Comparison of ENCODE assay signal across 8 cellular contexts in genomic region chr2:237421542-237422047, GRCh38. TPM values are rescaled to one million over a fixed set of nuclear protein-coding genes. Genes with fewer than 3 reads are reported as not detected.
DNase-seq lines count a peak whose midpoint lies in the region; ATAC-seq, FAIRE-seq and TF ChIP-seq lines count a peak whose summit lies in the region.

No MANE protein-coding gene starts in this region.

- CTCF ChIA-PET in A549 (lab: Yijun Ruan, JAX) = interaction anchor here (0.6 to 6.7 kb wide), 54 partner anchors 8 to 336 kb away, joined by 3 to 97 read pairs (median 4); partner anchors contain the start of genes COL6A3, COPS8, MLPH and PRLH

- 0 out of 3 replicates have a peak overlapping the region, but pooled peaks have one; percentile 22 for H3K4me3 ChIP-seq in A549
- H3K4me3 ChIP-seq in choroid plexus epithelial cell (ENCODE audit: low read depth, low read length) = peak overlapping the region; percentile 34
- no peak overlapping the region for H3K4me3 ChIP-seq in liver (ENCODE audit: low read depth in 1 of 3, low read length in 3 of 3)

- DNase-seq in A549 (ENCODE audit: low read depth in 1 of 2, low spot score in 1 of 2) (peak; percentile 71 to 85), NCI-H226 (peak; percentile 59), choroid plexus epithelial cell (ENCODE audit: low read depth) (peak; percentile 92)
- DNase-seq in activated CD4-positive, alpha-beta T cell treated with anti-CD3 and anti-CD28 coated beads for 24 hours (ENCODE audit: low read depth in 2 of 2) = peak; percentile 71 to 80
- DNase-seq in stimulated activated CD4-positive, alpha-beta T cell treated with anti-CD3 and anti-CD28 coated beads, Interleukin-2, amount 100 ng/mL, for 48 hours = peak; percentile 82 to 86

- TF ChIP-seq CTCF in A549 (IDR thresholded peaks at IDR 0.05) (peak; percentile 85), choroid plexus epithelial cell (conservative IDR thresholded peaks at IDR 0.05; ENCODE audit: low read depth, low read length) (peak; percentile 93), liver (IDR thresholded peaks at IDR 0.05; ENCODE audit: low read depth, low read length, missing input control) (peak; percentile 58)

- H3K27ac ChIP-seq in A549 (peak overlapping the region; percentile 78 to 83), liver (ENCODE audit: low read depth in 1 of 2, low read length in 2 of 2) (no peak overlapping the region)

- no peak for FAIRE-seq in A549 (lab: Jason Lieb, UNC)

- H3K4me2 ChIP-seq in A549 = peak overlapping the region; percentile 80

- H3K27me3 ChIP-seq in liver (ENCODE audit: control insufficient read depth in 4 of 4, insufficient read depth in 4 of 4, low read length in 3 of 4) = peaks cover 0 to 3% (median 1%) of the 10 kb centered on the region in 4 donors

- no peak for TF ChIP-seq EP300 in A549 (IDR thresholded peaks at IDR 0.05)

- ATAC-seq in A549 (peak; percentile 92 to 98), GM19351 (IDR thresholded peaks at IDR 0.05; ENCODE audit: unreplicated experiment) (peak; percentile 81), HG03432 (IDR thresholded peaks at IDR 0.05; ENCODE audit: unreplicated experiment) (no peak)

- H3K4me1 ChIP-seq in A549 (peaks cover 9% of the 10 kb centered on the region), liver (ENCODE audit: control insufficient read depth in 4 of 4, insufficient read depth in 4 of 4, low read length in 3 of 4) (peaks cover 4 to 6% (median 5%) of the 10 kb centered on the region in 4 donors)

- H3K9me3 ChIP-seq in A549 (no peaks in the 10 kb centered on the region), liver (ENCODE audit: control insufficient read depth in 4 of 4, low read length in 3 of 4) (no peaks in the 10 kb centered on the region)

- POLR2A ChIA-PET in A549 (lab: Yijun Ruan, JAX) = interaction anchor here (0.5 to 0.8 kb wide), 2 partner anchors 54 to 162 kb away, joined by 4 read pairs; no protein-coding TSS in a partner anchor

- TF ChIP-seq RAD21 in A549 (conservative IDR thresholded peaks at IDR 0.05 in 1 of 2, IDR thresholded peaks at IDR 0.05 in 1 of 2) (peak; percentile 73 to 75), liver (IDR thresholded peaks at IDR 0.05) (peak; percentile 72 to 80)

- H3K9ac ChIP-seq in liver (ENCODE audit: low read depth in 1 of 2, low read length in 2 of 2) = no peak overlapping the region

- 11% methylated on average over 18 of the region's 20 CpGs for WGBS in A549 (ENCODE audit: missing lambda C conversion rate)
- 13% methylated on average over 20 of the region's 20 CpGs for WGBS in liver

- TF ChIP-seq POLR2A in A549 (IDR thresholded peaks at IDR 0.05; ENCODE audit: low read length) = no peak

- H3K36me3 ChIP-seq in liver (ENCODE audit: control insufficient read depth in 4 of 4, insufficient read depth in 3 of 4, low read depth in 1 of 4, low read length in 3 of 4) = no peaks in the 10 kb centered on the region

TF ChIP-seq in A549, 52 proteins besides CTCF, POLR2A, EP300 and RAD21:
- TF ChIP-seq BHLHE40 (IDR thresholded peaks at IDR 0.05; ENCODE audit: low read depth, low read length) (no peak), SMC3 (IDR thresholded peaks at IDR 0.05) (peak; percentile 87), ZSCAN20 (CRISPR knock-in tag; IDR thresholded peaks at IDR 0.05) (no peak), MAX (IDR thresholded peaks at IDR 0.05) (peak; percentile 85), E2F6 (IDR thresholded peaks at IDR 0.05; ENCODE audit: borderline replicate concordance, low read depth) (peak; percentile 54; the same call in 1 of the 2 replicates), JUN (IDR thresholded peaks at IDR 0.05) (no peak), GATA3 (IDR thresholded peaks at IDR 0.05; ENCODE audit: borderline replicate concordance) (peak; percentile 70)

TF ChIP-seq in liver, 16 proteins besides CTCF, POLR2A, EP300 and RAD21:
- TF ChIP-seq JUND (IDR thresholded peaks at IDR 0.05) (no peak), MAX (IDR thresholded peaks at IDR 0.05) (no peak), YY1 (IDR thresholded peaks at IDR 0.05) (no peak), NR2F2 (IDR thresholded peaks at IDR 0.05) (peak; percentile 38), SP1 (IDR thresholded peaks at IDR 0.05) (no peak), HNF4A (conservative IDR thresholded peaks at IDR 0.05) (peak in 1 of 2 donors; percentile 7), FOXA1 (IDR thresholded peaks at IDR 0.05) (no peak), HNF4G (IDR thresholded peaks at IDR 0.05) (no peak)

RNA-seq across cellular contexts. Expression of gene COL6A3, which starts 7.6 kb away (rescaled TPM):
- polyA plus RNA-seq in A549 (2011; rRNA removed) = 0.20 and 0.28 TPM in 2 replicates
- polyA plus RNA-seq in A549 (2012; cell fraction: cytosol; rRNA removed) = 0.03 and 0.05 TPM in 2 replicates
- 0.19 and 0.24 TPM in 2 replicates for polyA plus RNA-seq in A549 (2012; cell fraction: nucleus; rRNA removed)
- polyA plus RNA-seq in A549 (2017; fragmentation: RNase III; extraction: RNeasy Plus Mini Kit Qiagen cat#74134 plus additional on column Dnase treatment) = 0.04 to 0.16 TPM (median 0.10 TPM) in 3 replicates
- 0.37 and 0.97 TPM in 2 replicates for polyA minus RNA-seq in A549 (2011; rRNA and poly(A)+ RNA removed)
- 10 to 100 TPM; 24.9 to 28.7 TPM for total RNA-seq in liver
- 10 to 100 TPM in 1 of 2 donors, 1 to 10 TPM in 1; 1.7 to 10.1 TPM for polyA plus RNA-seq in liver

Comparison
In these comparisons a context has a peak if more than half of its experiments do, and no peak if none do; other contexts are left out.
1. H3K27ac ChIP-seq: peak in A549 (2 of 2); none in liver (0 of 2).
2. H3K4me3 ChIP-seq: peak in A549 (single experiment) and choroid plexus epithelial cell (single experiment); none in liver (0 of 3).
3. Peak in every context shown above with its lines, with median percentiles within 50 percentile points of each other: DNase-seq and CTCF ChIP-seq.